In genomic region chr7:130960208-130960988, GRCh38 we compare ENCODE assay signal across 8 cellular contexts.
DNase-seq lines count a peak whose midpoint lies in the region; ATAC-seq, FAIRE-seq and TF ChIP-seq lines count a peak whose summit lies in the region.

No MANE protein-coding gene starts in this region.

- H3K4me1 ChIP-seq in Loucy (ENCODE audit: insufficient read depth, low read length, poor library complexity, severe bottlenecking) (peaks cover 62% of the 10 kb centered on the region), hepatocyte (ENCODE audit: insufficient read depth) (no peaks in the 10 kb centered on the region)

- TF ChIP-seq CTCF in Loucy (conservative IDR thresholded peaks at IDR 0.05; ENCODE audit: low read length) (peak; percentile 2; the same call in 1 of the 2 replicates), hepatocyte (IDR thresholded peaks at IDR 0.05; ENCODE audit: poor library complexity) (no peak)

- peak; percentile 39 for ATAC-seq in GM18511 (IDR thresholded peaks at IDR 0.05; ENCODE audit: unreplicated experiment)
- ATAC-seq in GM18517 (IDR thresholded peaks at IDR 0.05; ENCODE audit: unreplicated experiment), result no peak

- H3K9me3 ChIP-seq in Loucy (ENCODE audit: insufficient read depth, low read depth, low read length) (no peaks in the 10 kb centered on the region), hepatocyte (ENCODE audit: low read depth) (no peaks in the 10 kb centered on the region)

- intact Hi-C loops in activated naive CD4-positive, alpha-beta T cell treated with anti-CD3 and anti-CD28 coated beads for 36 hours (cut with micrococcal nuclease), result loop anchor here (1.0 to 10.0 kb wide), 6 partner anchors 17 to 780 kb away; no protein-coding TSS in a partner anchor

- H3K9me2 ChIP-seq in Loucy (replicated peaks; ENCODE audit: low read depth, low read length), result no peaks in the 10 kb centered on the region
- no peaks in the 10 kb centered on the region for H3K9me2 ChIP-seq in hepatocyte (replicated peaks; ENCODE audit: insufficient read depth)

- H3K36me3 ChIP-seq in Loucy (ENCODE audit: insufficient read depth, low read length) (no peaks in the 10 kb centered on the region), hepatocyte (replicated peaks; ENCODE audit: insufficient read depth, low read depth) (no peaks in the 10 kb centered on the region)

- no peak for FAIRE-seq in urothelium cell line (lab: Jason Lieb, UNC)

- H3K27me3 ChIP-seq in Loucy (ENCODE audit: insufficient read depth, low read length, poor library complexity, severe bottlenecking) (no peaks in the 10 kb centered on the region), hepatocyte (no peaks in the 10 kb centered on the region)

- peak; percentile 81 for DNase-seq in A172 (ENCODE audit: low spot score)
- peak; percentile 81 for DNase-seq in activated naive CD4-positive, alpha-beta T cell treated with anti-CD3 and anti-CD28 coated beads for 36 hours
- peak; percentile 32 for DNase-seq in hepatocyte (ENCODE audit: low spot score)
- peak; percentile 39 for DNase-seq in urothelium cell line (ENCODE audit: low spot score)
- DNase-seq in NCI-H524 (lab: John Stamatoyannopoulos, UW), result no peak

- H3K9ac ChIP-seq in Loucy (ENCODE audit: low read depth, low read length, poor library complexity, severe bottlenecking), result peak overlapping the region; percentile 87

- no peaks in the 10 kb centered on the region for H3K9me3 Mint-ChIP-seq in activated naive CD4-positive, alpha-beta T cell treated with anti-CD3 and anti-CD28 coated beads for 36 hours

- 85% methylated on average over 6 of the region's 6 CpGs for WGBS in hepatocyte (ENCODE audit: low lambda C conversion rate, missing lambda C conversion rate)

- peak overlapping the region; percentile 20 for H2AFZ ChIP-seq in Loucy (ENCODE audit: low read length)
- no peak overlapping the region for H2AFZ ChIP-seq in hepatocyte

- H3K4me3 ChIP-seq in Loucy (ENCODE audit: low read length, poor library complexity, severe bottlenecking) (peak overlapping the region; percentile 74), hepatocyte (no peak overlapping the region)

- CTCF ChIA-PET in activated naive CD4-positive, alpha-beta T cell treated with anti-CD3 and anti-CD28 coated beads for 36 hours (lab: Charles Lee), result interaction anchor here (0.6 to 4.7 kb wide), 28 partner anchors 10 to 268 kb away, joined by 3 to 32 read pairs (median 5); no protein-coding TSS in a partner anchor

- H4K20me1 ChIP-seq in Loucy (ENCODE audit: insufficient read depth, low read length, poor library complexity, severe bottlenecking) (no peaks in the 10 kb centered on the region), hepatocyte (ENCODE audit: insufficient read depth, poor library complexity, severe bottlenecking) (no peaks in the 10 kb centered on the region)

- H3K27me3 Mint-ChIP-seq in activated naive CD4-positive, alpha-beta T cell treated with anti-CD3 and anti-CD28 coated beads for 36 hours (ENCODE audit: low read depth), result no peaks in the 10 kb centered on the region

- H3K4me3 Mint-ChIP-seq in activated naive CD4-positive, alpha-beta T cell treated with anti-CD3 and anti-CD28 coated beads for 36 hours, result peak overlapping the region; percentile 87

- H3K36me3 Mint-ChIP-seq in activated naive CD4-positive, alpha-beta T cell treated with anti-CD3 and anti-CD28 coated beads for 36 hours (ENCODE audit: low read depth), result peaks cover 54% of the 10 kb centered on the region

- peaks cover 37% of the 10 kb centered on the region for H3K4me1 Mint-ChIP-seq in activated naive CD4-positive, alpha-beta T cell treated with anti-CD3 and anti-CD28 coated beads for 36 hours (ENCODE audit: low read depth)

- H3K79me2 ChIP-seq in Loucy (ENCODE audit: insufficient read depth, low read length) (peaks cover 42% of the 10 kb centered on the region), hepatocyte (no peaks in the 10 kb centered on the region)

- H3K27ac Mint-ChIP-seq in activated naive CD4-positive, alpha-beta T cell treated with anti-CD3 and anti-CD28 coated beads for 36 hours, result peak overlapping the region; percentile 99

- H3K27ac ChIP-seq in hepatocyte, result peak overlapping the region; percentile 43

- H3F3A ChIP-seq in Loucy (ENCODE audit: low read depth), result no peaks in the 10 kb centered on the region

- H3K4me2 ChIP-seq in Loucy (ENCODE audit: low read depth, low read length, poor library complexity, severe bottlenecking), result peak overlapping the region; percentile 93
- no peak overlapping the region for H3K4me2 ChIP-seq in hepatocyte

Comparison
In these comparisons a context has a peak if more than half of its experiments do, and no peak if none do; other contexts are left out.
1. DNase-seq: peak in A172 (single experiment), activated naive CD4-positive, alpha-beta T cell treated with anti-CD3 and anti-CD28 coated beads for 36 hours (single experiment), hepatocyte (single experiment) and urothelium cell line (single experiment); none in NCI-H524 (0 of 2).